In the genomic region with DNA sequence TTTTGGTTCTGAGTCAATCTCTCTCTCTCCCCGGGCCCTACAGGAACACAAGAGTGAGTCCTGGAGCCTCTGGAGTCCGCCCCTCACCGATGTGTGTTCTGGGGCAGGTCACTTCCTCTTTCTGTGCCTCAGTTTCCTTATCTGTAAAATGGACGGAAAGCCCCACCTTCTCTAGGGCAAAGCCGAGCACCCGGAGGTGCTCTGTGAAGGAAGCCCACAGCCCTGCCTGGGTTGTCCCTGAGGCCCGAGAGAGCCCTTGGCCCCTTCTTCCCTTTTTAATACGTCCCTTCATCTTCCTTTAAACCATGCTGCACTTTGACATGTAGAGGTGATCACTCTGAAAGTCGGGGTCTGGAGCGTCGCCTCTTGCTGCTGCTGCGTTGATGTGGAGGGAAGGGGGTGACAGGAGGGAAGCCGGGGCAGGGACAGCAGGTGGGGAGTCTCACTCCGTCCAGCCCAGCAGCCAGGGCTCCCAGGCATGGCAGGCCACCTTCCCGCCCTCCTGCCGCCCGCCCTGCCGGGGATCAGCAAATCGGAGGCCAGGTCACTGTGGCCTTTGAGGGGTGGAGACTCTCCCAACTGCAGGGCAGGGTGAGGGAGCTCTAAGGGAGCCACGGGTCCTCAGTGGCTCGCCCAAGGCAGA, we compare ENCODE assay signal across 10 cellular contexts.
DNase-seq lines count a peak whose midpoint lies in the region; ATAC-seq, FAIRE-seq and TF ChIP-seq lines count a peak whose summit lies in the region.
"Had no signal": no experiment of that assay in that cellular context is flagged by ENCODE, and none has a peak within 500 bp of the region (broad histone marks: within the 10 kb centered on the region; RNA-seq: fewer than 3 reads in every experiment).

No MANE protein-coding gene starts in this region.

- no peak overlapping the region for H3K4me3 ChIP-seq in lower lobe of right lung

- no peaks in the 10 kb centered on the region for H3K27me3 ChIP-seq in lower lobe of right lung (ENCODE audit: low read depth)

- POLR2A ChIA-PET in activated B cell treated with CpG ODN at 0.5 μM for 24 hours (lab: Charles Lee) = interaction anchor here (1.2 kb wide), 1 partner anchor 136 kb away, joined by 6 read pairs; a partner anchor contains a TSS

- no peak for FAIRE-seq in RCC 7860 (lab: Jason Lieb, UNC)

- DNase-seq in Right ventricle myocardium superior (no peak), left ventricle myocardium superior (no peak), activated B cell treated with CpG ODN at 0.5 μM for 24 hours (no peak), lower lobe of right lung (no peak), NCI-H128 (lab: John Stamatoyannopoulos, UW; ENCODE audit: unreplicated experiment) (no peak), RCC 7860 (ENCODE audit: low spot score) (no peak), NCI-H446 (lab: John Stamatoyannopoulos, UW) (no peak)
- DNase-seq: nephron progenitor cell had no signal

- no peaks in the 10 kb centered on the region for H3K9me3 Mint-ChIP-seq in activated B cell treated with CpG ODN at 0.5 μM for 24 hours
- H3K9me3 Mint-ChIP-seq: nephron progenitor cell had no signal

- peaks cover 48% of the 10 kb centered on the region for H3K4me1 Mint-ChIP-seq in activated B cell treated with CpG ODN at 0.5 μM for 24 hours

- no peaks in the 10 kb centered on the region for H3K36me3 ChIP-seq in lower lobe of right lung

- H3K27me3 Mint-ChIP-seq in activated B cell treated with CpG ODN at 0.5 μM for 24 hours = peaks cover 29% of the 10 kb centered on the region

- H3K4me3 Mint-ChIP-seq in activated B cell treated with CpG ODN at 0.5 μM for 24 hours = no peak overlapping the region
- H3K4me3 Mint-ChIP-seq: nephron progenitor cell had no signal

- intact Hi-C loops in Right ventricle myocardium superior (cut with DNase I) = loop anchor here (10.0 kb wide), 1 partner anchor 69 kb away; no protein-coding TSS in a partner anchor
- intact Hi-C loops in left ventricle myocardium superior (cut with micrococcal nuclease) = no loop called here
- intact Hi-C loops in activated B cell treated with CpG ODN at 0.5 μM for 24 hours (cut with micrococcal nuclease) = loop anchor here (2.0 to 10.0 kb wide), 3 partner anchors 29 to 137 kb away; a partner anchor contains a TSS
- intact Hi-C loops in lower lobe of right lung (cut with DNase I) = no loop called here

- H3K4me1 ChIP-seq in lower lobe of right lung = peaks cover 42% of the 10 kb centered on the region

- H3K27ac ChIP-seq in lower lobe of right lung = peak overlapping the region; percentile 56

- H3K36me3 Mint-ChIP-seq in activated B cell treated with CpG ODN at 0.5 μM for 24 hours (ENCODE audit: low read depth) = no peaks in the 10 kb centered on the region

- TF ChIP-seq CTCF in activated B cell treated with CpG ODN at 0.5 μM for 24 hours (IDR thresholded peaks at IDR 0.05) (no peak), lower lobe of right lung (IDR thresholded peaks at IDR 0.05) (no peak)

- CTCF ChIA-PET in activated B cell treated with CpG ODN at 0.5 μM for 24 hours (lab: Charles Lee) = interaction anchor here (0.6 kb wide), 1 partner anchor 54 kb away, joined by 3 read pairs; no protein-coding TSS in a partner anchor

- H3K27ac Mint-ChIP-seq in activated B cell treated with CpG ODN at 0.5 μM for 24 hours = peak overlapping the region; percentile 90
- H3K27ac Mint-ChIP-seq: B cell, nephron progenitor cell had no signal

- ATAC-seq in Right ventricle myocardium superior (ENCODE audit: poor library complexity) = peak; percentile 8
- no peak for ATAC-seq in left ventricle myocardium superior
- no peak for ATAC-seq in activated B cell treated with CpG ODN at 0.5 μM for 24 hours (ENCODE audit: low read depth)
- ATAC-seq in lower lobe of right lung = no peak
- ATAC-seq in HG02623 (IDR thresholded peaks at IDR 0.05; ENCODE audit: unreplicated experiment) = no peak

- H3K9me3 ChIP-seq in lower lobe of right lung = no peaks in the 10 kb centered on the region

Comparison
In these comparisons a context has a peak if more than half of its experiments do, and no peak if none do; other contexts are left out.
1. intact Hi-C loops: an anchor here in Right ventricle myocardium superior (10.0 kb wide) and activated B cell treated with CpG ODN at 0.5 μM for 24 hours (2.0 to 10.0 kb wide); none called in left ventricle myocardium superior and lower lobe of right lung.